In genomic region chrX:39895228-39896110, GRCh38 we compare ENCODE assay signal across 10 cellular contexts.
DNase-seq lines count a peak whose midpoint lies in the region; ATAC-seq and TF ChIP-seq lines count a peak whose summit lies in the region.
"Had no signal": no experiment of that assay in that cellular context is flagged by ENCODE, and none has a peak within 500 bp of the region (broad histone marks: within the 10 kb centered on the region; RNA-seq: fewer than 3 reads in every experiment).

No MANE protein-coding gene starts in this region.

- H3K4me3 ChIP-seq in AG10803 (ENCODE audit: low read length), result no peak overlapping the region
- H3K4me3 ChIP-seq: lung had no signal

- H3K27me3 Mint-ChIP-seq in nephron progenitor cell (ENCODE audit: low read depth, poor library complexity), result peaks cover 27% of the 10 kb centered on the region

- H3K27ac Mint-ChIP-seq in nephron progenitor cell, result no peak overlapping the region

- H3K36me3 Mint-ChIP-seq in nephron progenitor cell (ENCODE audit: low read depth), result no peaks in the 10 kb centered on the region

- DNase-seq in AG10803 (ENCODE audit: low read depth), result peak; percentile 31
- peak; percentile 10 for DNase-seq in T1000 (lab: John Stamatoyannopoulos, UW)
- peak; percentile 73 for DNase-seq in kidney tubule cell (ENCODE audit: low spot score)
- no peak for DNase-seq in nephron progenitor cell
- DNase-seq in stimulated activated CD4-positive, alpha-beta T cell treated with anti-CD3 and anti-CD28 coated beads, Interleukin-4, amount 100 ng/mL, for 1 hour, result no peak
- DNase-seq in superior temporal gyrus (ENCODE audit: extremely low spot score), result no peak
- DNase-seq: NCI-H2171 treated with DMSO at 0.1 percent for 48 hours had no signal

- ATAC-seq in GM18907 (IDR thresholded peaks at IDR 0.05; ENCODE audit: unreplicated experiment), result no peak

- H3K9me3 Mint-ChIP-seq in nephron progenitor cell, result peaks cover 26% of the 10 kb centered on the region

- TF ChIP-seq RAD21 in Ishikawa (IDR thresholded peaks at IDR 0.05; ENCODE audit: low read depth), result no peak; the same call in 1 of the 2 replicates

- peaks cover 59% of the 10 kb centered on the region for H3K4me1 Mint-ChIP-seq in nephron progenitor cell

- TF ChIP-seq EP300 in Ishikawa (IDR thresholded peaks at IDR 0.05; ENCODE audit: borderline replicate concordance), result peak; percentile 43; the same call in 1 of the 2 replicates

- no peak overlapping the region for H3K4me3 Mint-ChIP-seq in nephron progenitor cell

- TF ChIP-seq CTCF in AG10803 (conservative IDR thresholded peaks at IDR 0.05; ENCODE audit: low read length), result no peak
- no peak for TF ChIP-seq CTCF in nephron progenitor cell (IDR thresholded peaks at IDR 0.05)

TF ChIP-seq in Ishikawa, 13 proteins besides CTCF, POLR2A, EP300 and RAD21:
- TF ChIP-seq EGR1 (IDR thresholded peaks at IDR 0.05), result 0 out of 2 replicates have a peak, but pooled peaks have one; percentile 10
- TF ChIP-seq TEAD4 (IDR thresholded peaks at IDR 0.05), result peak; percentile 35; the same call in 1 of the 2 replicates
- TF ChIP-seq CEBPB (IDR thresholded peaks at IDR 0.05), result no peak
- TF ChIP-seq CREB1 (IDR thresholded peaks at IDR 0.05; ENCODE audit: low read depth), result no peak
- TF ChIP-seq YY1 (IDR thresholded peaks at IDR 0.05; ENCODE audit: low read depth), result no peak; the same call in 1 of the 2 replicates
- TF ChIP-seq, protein P1, sequence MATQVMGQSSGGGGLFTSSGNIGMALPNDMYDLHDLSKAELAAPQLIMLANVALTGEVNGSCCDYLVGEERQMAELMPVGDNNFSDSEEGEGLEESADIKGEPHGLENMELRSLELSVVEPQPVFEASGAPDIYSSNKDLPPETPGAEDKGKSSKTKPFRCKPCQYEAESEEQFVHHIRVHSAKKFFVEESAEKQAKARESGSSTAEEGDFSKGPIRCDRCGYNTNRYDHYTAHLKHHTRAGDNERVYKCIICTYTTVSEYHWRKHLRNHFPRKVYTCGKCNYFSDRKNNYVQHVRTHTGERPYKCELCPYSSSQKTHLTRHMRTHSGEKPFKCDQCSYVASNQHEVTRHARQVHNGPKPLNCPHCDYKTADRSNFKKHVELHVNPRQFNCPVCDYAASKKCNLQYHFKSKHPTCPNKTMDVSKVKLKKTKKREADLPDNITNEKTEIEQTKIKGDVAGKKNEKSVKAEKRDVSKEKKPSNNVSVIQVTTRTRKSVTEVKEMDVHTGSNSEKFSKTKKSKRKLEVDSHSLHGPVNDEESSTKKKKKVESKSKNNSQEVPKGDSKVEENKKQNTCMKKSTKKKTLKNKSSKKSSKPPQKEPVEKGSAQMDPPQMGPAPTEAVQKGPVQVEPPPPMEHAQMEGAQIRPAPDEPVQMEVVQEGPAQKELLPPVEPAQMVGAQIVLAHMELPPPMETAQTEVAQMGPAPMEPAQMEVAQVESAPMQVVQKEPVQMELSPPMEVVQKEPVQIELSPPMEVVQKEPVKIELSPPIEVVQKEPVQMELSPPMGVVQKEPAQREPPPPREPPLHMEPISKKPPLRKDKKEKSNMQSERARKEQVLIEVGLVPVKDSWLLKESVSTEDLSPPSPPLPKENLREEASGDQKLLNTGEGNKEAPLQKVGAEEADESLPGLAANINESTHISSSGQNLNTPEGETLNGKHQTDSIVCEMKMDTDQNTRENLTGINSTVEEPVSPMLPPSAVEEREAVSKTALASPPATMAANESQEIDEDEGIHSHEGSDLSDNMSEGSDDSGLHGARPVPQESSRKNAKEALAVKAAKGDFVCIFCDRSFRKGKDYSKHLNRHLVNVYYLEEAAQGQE (IDR thresholded peaks at IDR 0.05; ENCODE audit: low read depth), result no peak
- peak; percentile 83 for TF ChIP-seq MAX (IDR thresholded peaks at IDR 0.05)
- TF ChIP-seq NFIC (IDR thresholded peaks at IDR 0.05), result peak; percentile 63
- TF ChIP-seq TCF12 (IDR thresholded peaks at IDR 0.05; ENCODE audit: low read depth), result peak; percentile 64; the same call in 1 of the 2 replicates
- TF ChIP-seq TAF1 (IDR thresholded peaks at IDR 0.05; ENCODE audit: low read depth), result peak; percentile 58; the same call in 1 of the 2 replicates
- no peak for TF ChIP-seq ZBTB7A (IDR thresholded peaks at IDR 0.05; ENCODE audit: low read depth)
- TF ChIP-seq, protein P2, sequence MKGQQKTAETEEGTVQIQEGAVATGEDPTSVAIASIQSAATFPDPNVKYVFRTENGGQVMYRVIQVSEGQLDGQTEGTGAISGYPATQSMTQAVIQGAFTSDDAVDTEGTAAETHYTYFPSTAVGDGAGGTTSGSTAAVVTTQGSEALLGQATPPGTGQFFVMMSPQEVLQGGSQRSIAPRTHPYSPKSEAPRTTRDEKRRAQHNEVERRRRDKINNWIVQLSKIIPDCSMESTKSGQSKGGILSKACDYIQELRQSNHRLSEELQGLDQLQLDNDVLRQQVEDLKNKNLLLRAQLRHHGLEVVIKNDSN (IDR thresholded peaks at IDR 0.05), result peak; percentile 58; the same call in 1 of the 2 replicates

Comparison
In these comparisons a context has a peak if more than half of its experiments do, and no peak if none do; other contexts are left out.
1. DNase-seq: peak in AG10803 (single experiment), T1000 (single experiment) and kidney tubule cell (single experiment); none in nephron progenitor cell (single experiment), stimulated activated CD4-positive, alpha-beta T cell treated with anti-CD3 and anti-CD28 coated beads, Interleukin-4, amount 100 ng/mL, for 1 hour (single experiment) and superior temporal gyrus (single experiment).